ENCODE assay signal across 1 cellular context in the genomic region with DNA sequence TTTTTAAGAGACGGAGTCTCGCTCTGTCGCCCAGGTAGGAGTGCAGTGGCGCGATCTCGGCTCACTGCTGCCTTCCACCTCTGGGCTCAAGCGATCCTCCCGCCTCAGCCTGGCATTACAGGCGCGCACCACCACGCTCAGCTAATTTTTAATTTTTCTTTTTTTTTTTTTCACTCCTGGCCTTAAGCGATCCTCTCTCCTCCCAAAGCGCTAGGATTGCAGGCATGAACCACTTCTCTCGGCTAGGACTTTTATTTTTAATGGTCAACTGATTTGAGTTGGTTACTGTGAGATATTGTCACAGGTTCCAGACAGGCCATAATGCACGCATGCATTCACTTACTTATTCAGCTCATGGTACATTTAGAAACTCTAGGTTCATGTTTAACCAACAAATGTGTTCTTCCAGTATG.
TF ChIP-seq lines count a peak whose summit lies in the region.

No MANE protein-coding gene starts in this region.

TF ChIP-seq in GM23338, 12 proteins besides CTCF, POLR2A, EP300 and RAD21 (continued from another document):
- TF ChIP-seq, protein P1, sequence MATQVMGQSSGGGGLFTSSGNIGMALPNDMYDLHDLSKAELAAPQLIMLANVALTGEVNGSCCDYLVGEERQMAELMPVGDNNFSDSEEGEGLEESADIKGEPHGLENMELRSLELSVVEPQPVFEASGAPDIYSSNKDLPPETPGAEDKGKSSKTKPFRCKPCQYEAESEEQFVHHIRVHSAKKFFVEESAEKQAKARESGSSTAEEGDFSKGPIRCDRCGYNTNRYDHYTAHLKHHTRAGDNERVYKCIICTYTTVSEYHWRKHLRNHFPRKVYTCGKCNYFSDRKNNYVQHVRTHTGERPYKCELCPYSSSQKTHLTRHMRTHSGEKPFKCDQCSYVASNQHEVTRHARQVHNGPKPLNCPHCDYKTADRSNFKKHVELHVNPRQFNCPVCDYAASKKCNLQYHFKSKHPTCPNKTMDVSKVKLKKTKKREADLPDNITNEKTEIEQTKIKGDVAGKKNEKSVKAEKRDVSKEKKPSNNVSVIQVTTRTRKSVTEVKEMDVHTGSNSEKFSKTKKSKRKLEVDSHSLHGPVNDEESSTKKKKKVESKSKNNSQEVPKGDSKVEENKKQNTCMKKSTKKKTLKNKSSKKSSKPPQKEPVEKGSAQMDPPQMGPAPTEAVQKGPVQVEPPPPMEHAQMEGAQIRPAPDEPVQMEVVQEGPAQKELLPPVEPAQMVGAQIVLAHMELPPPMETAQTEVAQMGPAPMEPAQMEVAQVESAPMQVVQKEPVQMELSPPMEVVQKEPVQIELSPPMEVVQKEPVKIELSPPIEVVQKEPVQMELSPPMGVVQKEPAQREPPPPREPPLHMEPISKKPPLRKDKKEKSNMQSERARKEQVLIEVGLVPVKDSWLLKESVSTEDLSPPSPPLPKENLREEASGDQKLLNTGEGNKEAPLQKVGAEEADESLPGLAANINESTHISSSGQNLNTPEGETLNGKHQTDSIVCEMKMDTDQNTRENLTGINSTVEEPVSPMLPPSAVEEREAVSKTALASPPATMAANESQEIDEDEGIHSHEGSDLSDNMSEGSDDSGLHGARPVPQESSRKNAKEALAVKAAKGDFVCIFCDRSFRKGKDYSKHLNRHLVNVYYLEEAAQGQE (IDR thresholded peaks at IDR 0.05; ENCODE audit: unreplicated experiment): no peak
- no peak for TF ChIP-seq ZNF114 (CRISPR knock-in tag; IDR thresholded peaks at IDR 0.05)
